In the genomic region with DNA sequence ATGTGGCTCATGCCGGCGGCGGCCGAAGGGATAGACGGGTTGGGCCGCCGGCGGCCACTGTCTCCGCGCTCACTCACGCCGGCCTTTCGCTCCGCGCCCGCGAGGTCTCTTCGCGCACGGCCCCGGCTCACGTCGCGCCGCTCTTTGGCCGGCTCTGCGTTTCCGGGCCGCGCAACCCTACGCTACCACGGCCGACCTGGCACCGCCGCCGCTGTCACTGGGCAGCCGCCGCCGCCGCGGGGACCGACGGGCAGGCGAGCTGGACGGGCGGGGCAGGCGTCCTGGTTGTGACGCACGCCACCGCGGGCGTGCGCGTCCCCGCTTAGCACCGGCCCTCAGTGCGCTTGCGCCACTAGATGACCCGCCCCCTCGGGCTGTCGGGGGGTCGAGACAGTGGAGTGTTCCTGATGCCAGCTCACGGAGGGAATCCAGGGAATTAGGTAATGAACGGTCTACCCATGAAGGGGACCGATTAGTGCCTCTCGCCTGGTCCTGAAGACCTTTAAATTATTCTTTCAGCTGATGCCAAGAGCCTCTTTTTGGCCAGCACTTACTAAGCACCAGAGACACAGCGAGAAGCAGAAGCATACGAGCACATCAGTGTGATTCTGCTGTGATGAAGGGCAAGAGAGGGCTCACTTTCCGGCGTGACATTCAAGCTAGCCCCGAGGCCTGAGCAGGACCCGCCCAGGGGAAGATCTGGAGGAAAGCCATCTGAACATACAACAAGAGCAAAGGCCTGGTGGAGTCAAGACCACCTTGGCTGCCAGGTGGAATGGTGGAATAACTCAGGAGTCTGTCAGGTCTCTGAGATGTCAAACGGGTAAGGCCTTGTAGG, we compare ENCODE assay signal across 8 cellular contexts. TPM values are rescaled to one million over a fixed set of nuclear protein-coding genes. Genes with fewer than 3 reads are reported as not detected.
DNase-seq lines count a peak whose midpoint lies in the region; ATAC-seq, FAIRE-seq and TF ChIP-seq lines count a peak whose summit lies in the region.

Gene PRKAR2A, minus strand, starts transcription at position 289 of the 838 bp plus-strand sequence. Its CDS starts 278 bp downstream, at position 11.

- TF ChIP-seq POLR2A in A549 (IDR thresholded peaks at IDR 0.05; ENCODE audit: low read length), result peak; percentile 71

- no peaks in the 10 kb centered on the region for H3K36me3 Mint-ChIP-seq in WTC11

- peaks cover 17% of the 10 kb centered on the region for H3K27me3 Mint-ChIP-seq in WTC11 (ENCODE audit: low read depth)

- H3K9ac ChIP-seq in mammary epithelial cell (ENCODE audit: insufficient read depth, low read length), result peak within 1 kb of the TSS; percentile 73

- H3K27ac ChIP-seq in A549 (peak within 1 kb of the TSS; percentile 80 to 90), mammary epithelial cell (ENCODE audit: insufficient read depth, low read depth, low read length) (peak within 1 kb of the TSS; percentile 62), skin epidermis (peak within 1 kb of the TSS; percentile 43 to 98 (median 89))

- TF ChIP-seq RAD21 in A549 (conservative IDR thresholded peaks at IDR 0.05 in 1 of 2, IDR thresholded peaks at IDR 0.05 in 1 of 2), result no peak

- DNase-seq in A549 (ENCODE audit: low read depth in 1 of 2, low spot score in 1 of 2), result peak; percentile 84 to 85
- peak; percentile 46 for DNase-seq in NCI-H2196 treated with DMSO at 0.1 percent for 48 hours (lab: John Stamatoyannopoulos, UW; ENCODE audit: unreplicated experiment)
- DNase-seq in WTC11 (ENCODE audit: low spot score), result peak; percentile 85
- peak; percentile 82 for DNase-seq in mammary epithelial cell
- peak; percentile 99 for DNase-seq in iPS-NIHi11 (ENCODE audit: low spot score)

- H3K4me3 ChIP-seq in A549, result peak within 1 kb of the TSS; percentile 74
- H3K4me3 ChIP-seq in mammary epithelial cell (replicated peaks in 1 of 3; ENCODE audit: insufficient read depth in 1 of 3, low read depth in 2 of 3, low read length in 3 of 3), result peak within 1 kb of the TSS; percentile 79 to 95 (median 80)
- peak within 1 kb of the TSS; percentile 58 to 97 (median 74) for H3K4me3 ChIP-seq in skin epidermis

- H3K4me2 ChIP-seq in A549 (peak within 1 kb of the TSS; percentile 91), mammary epithelial cell (ENCODE audit: insufficient read depth, low read depth, low read length) (peak within 1 kb of the TSS; percentile 85)

- WGBS in A549 (ENCODE audit: missing lambda C conversion rate), result 9% methylated on average over 10 of the region's 73 CpGs
- 8% methylated on average over 39 of the region's 73 CpGs for WGBS in mammary epithelial cell (ENCODE audit: low coverage, missing lambda C conversion rate)

- H3K4me1 ChIP-seq in A549, result peaks cover 15% of the 10 kb centered on the region
- H3K4me1 ChIP-seq in mammary epithelial cell (ENCODE audit: insufficient read depth, low read length), result peaks cover 3% of the 10 kb centered on the region

- no peaks in the 10 kb centered on the region for H3K36me3 ChIP-seq in mammary epithelial cell (ENCODE audit: insufficient read depth, low read length)

- TF ChIP-seq CTCF in A549 (IDR thresholded peaks at IDR 0.05) (no peak), WTC11 (IDR thresholded peaks at IDR 0.05) (no peak), mammary epithelial cell (conservative IDR thresholded peaks at IDR 0.05 in 1 of 2, IDR thresholded peaks at IDR 0.05 in 1 of 2; ENCODE audit: extremely low read depth in 1 of 2, insufficient read depth in 1 of 2, low read depth in 1 of 2, low read length in 2 of 2) (no peak)

- H3K9me3 ChIP-seq in A549 (no peaks in the 10 kb centered on the region), mammary epithelial cell (replicated peaks; ENCODE audit: insufficient read depth, low read length) (no peaks in the 10 kb centered on the region)

- H3K79me2 ChIP-seq in mammary epithelial cell (ENCODE audit: insufficient read depth, low read length), result peaks cover 24% of the 10 kb centered on the region

- dilution Hi-C loops in mammary epithelial cell (cut with HindIII; ENCODE audit: low sequenced_read_pairs), result no loop called here

- H4K20me1 ChIP-seq in mammary epithelial cell (ENCODE audit: insufficient read depth, low read length), result no peaks in the 10 kb centered on the region

- in situ Hi-C loops in mammary epithelial cell (cut with MboI; ENCODE audit: low sequenced_read_pairs in 2 of 2), result no loop called here

- peaks cover 18% of the 10 kb centered on the region for H3K4me1 Mint-ChIP-seq in WTC11

- POLR2A ChIA-PET in A549 (lab: Yijun Ruan, JAX), result interaction anchor here (0.6 to 1.8 kb wide), 4 partner anchors 13 to 130 kb away, joined by 3 to 5 read pairs (median 4); partner anchors contain the start of gene SLC25A20
- POLR2A ChIA-PET in WTC11 (lab: Charles Lee), result interaction anchor here (0.9 kb wide), 1 partner anchor 51 kb away, joined by 3 read pairs; the partner anchor contains the start of gene SLC25A20

- H3K9me3 Mint-ChIP-seq in WTC11, result no peaks in the 10 kb centered on the region

- intact Hi-C loops in mammary epithelial cell (cut with micrococcal nuclease), result loop anchor here (1.0 to 5.0 kb wide), 3 partner anchors 50 to 141 kb away; partner anchors contain the start of genes ARIH2 and SLC25A20

- peak within 1 kb of the TSS; percentile 82 for H3K4me3 Mint-ChIP-seq in WTC11

- H2AFZ ChIP-seq in mammary epithelial cell (ENCODE audit: low read depth, low read length), result peak within 1 kb of the TSS; percentile 99

- no peak for FAIRE-seq in A549 (lab: Jason Lieb, UNC)

- H3K27me3 ChIP-seq in mammary epithelial cell (ENCODE audit: insufficient read depth, low read length), result no peaks in the 10 kb centered on the region

- H3K27ac Mint-ChIP-seq in WTC11, result peak within 1 kb of the TSS; percentile 78; the same call in 1 of the 2 replicates

- no TSS peak for BruUV-seq in mammary epithelial cell (replicated peaks; lab: Mats Ljungman, UMichigan)

- CTCF ChIA-PET in A549 (lab: Yijun Ruan, JAX) (interaction anchor here (0.9 to 1.6 kb wide), 4 partner anchors 9 to 65 kb away, joined by 3 to 4 read pairs (median 3); no protein-coding TSS in a partner anchor), WTC11 (lab: Charles Lee) (interaction anchor here (0.7 to 1.5 kb wide), 7 partner anchors 8 to 162 kb away, joined by 3 to 10 read pairs (median 4); partner anchors contain the start of genes ARIH2, NCKIPSD and SLC25A20), mammary epithelial cell (lab: Charles Lee; ENCODE audit: low non-redundant PET) (no interaction called here)

- no peak for TF ChIP-seq EP300 in A549 (IDR thresholded peaks at IDR 0.05)

- ATAC-seq in A549 (peak; percentile 93), GM18858 (IDR thresholded peaks at IDR 0.05; ENCODE audit: unreplicated experiment) (peak; percentile 71), HG03064 (IDR thresholded peaks at IDR 0.05; ENCODE audit: low read depth, unreplicated experiment) (peak; percentile 84), WTC11 (peak; percentile 85)

TF ChIP-seq in A549, 52 proteins besides CTCF, POLR2A, EP300 and RAD21:
- TF ChIP-seq NPAS2 (CRISPR knock-in tag; IDR thresholded peaks at IDR 0.05; ENCODE audit: borderline replicate concordance) (no peak), SMC3 (IDR thresholded peaks at IDR 0.05) (no peak), JUN (IDR thresholded peaks at IDR 0.05) (peak in 1 of 2 experiments; percentile 71; a peak in 3 of 5 replicates)

TF ChIP-seq in WTC11, 78 proteins besides CTCF, POLR2A, EP300 and RAD21 (continues in another document):
- TF ChIP-seq SP1 (CRISPR knock-in tag; conservative IDR thresholded peaks at IDR 0.05) (peak; percentile 64), TEAD4 (CRISPR knock-in tag; IDR thresholded peaks at IDR 0.05) (no peak), KAT7 (CRISPR knock-in tag; IDR thresholded peaks at IDR 0.05; ENCODE audit: borderline replicate concordance) (0 out of 2 replicates have a peak, but pooled peaks have one; percentile 61), ESRRA (CRISPR knock-in tag; IDR thresholded peaks at IDR 0.05; ENCODE audit: borderline replicate concordance) (peak; percentile 77; the same call in 1 of the 2 replicates), CREM (CRISPR knock-in tag; IDR thresholded peaks at IDR 0.05) (peak; percentile 73; the same call in 1 of the 2 replicates), E2F5 (CRISPR knock-in tag; IDR thresholded peaks at IDR 0.05) (peak; percentile 71; the same call in 1 of the 2 replicates), MYBL2 (CRISPR knock-in tag; IDR thresholded peaks at IDR 0.05) (no peak), FOXP4 (CRISPR knock-in tag; IDR thresholded peaks at IDR 0.05) (peak; percentile 9; the same call in 1 of the 2 replicates)

RNA-seq across cellular contexts. Expression of gene PRKAR2A, which starts in this region (rescaled TPM):
- polyA plus RNA-seq in A549 (2011; rRNA removed) (15.3 and 16.2 TPM in 2 replicates), A549 (2017; fragmentation: RNase III; extraction: RNeasy Plus Mini Kit Qiagen cat#74134 plus additional on column Dnase treatment) (17.2 to 18.8 TPM (median 18.4 TPM) in 3 replicates), mammary epithelial cell (15.4 TPM)
- polyA plus RNA-seq in A549 (2012; cell fraction: cytosol; rRNA removed), result 4.7 and 7.2 TPM in 2 replicates
- polyA plus RNA-seq in A549 (2012; cell fraction: nucleus; rRNA removed), result 7.5 and 8.8 TPM in 2 replicates
- 27.5 and 33.6 TPM in 2 replicates for polyA minus RNA-seq in A549 (2011; rRNA and poly(A)+ RNA removed)
- total RNA-seq in WTC11 (2021) (45.1 to 57.2 TPM (median 47.2 TPM) in 3 replicates), mammary epithelial cell (10 to 100 TPM; 41.3 to 64.7 TPM)
- 94.6 TPM for polyA minus RNA-seq in mammary epithelial cell

Comparison
In these comparisons a context has a peak if more than half of its experiments do, and no peak if none do; other contexts are left out.
1. Peak in every context shown above with its lines: DNase-seq, ATAC-seq, H3K4me3 ChIP-seq and H3K27ac ChIP-seq.
2. DNase-seq: peak in every context shown above with its lines; median percentile 99 in iPS-NIHi11; 85 in WTC11; 84 in A549; 82 in mammary epithelial cell; 46 in NCI-H2196 treated with DMSO at 0.1 percent for 48 hours.